2 cellular contexts compared by ENCODE assay signal in genomic region chr2:95392730-95393455, GRCh38.
TF ChIP-seq lines count a peak whose summit lies in the region.

No MANE protein-coding gene starts in this region.

TF ChIP-seq in GM23338, 12 proteins besides CTCF, POLR2A, EP300 and RAD21 (continued from another document):
- TF ChIP-seq STAT1 (IDR thresholded peaks at IDR 0.05; ENCODE audit: unreplicated experiment) = no peak
- TF ChIP-seq NANOG (IDR thresholded peaks at IDR 0.05; ENCODE audit: borderline replicate concordance) = no peak
- TF ChIP-seq POLR2AphosphoS5 (IDR thresholded peaks at IDR 0.05; ENCODE audit: low read depth) = no peak
- no peak for TF ChIP-seq JUNB (IDR thresholded peaks at IDR 0.05; ENCODE audit: unreplicated experiment)
- no peak for TF ChIP-seq ETS1 (IDR thresholded peaks at IDR 0.05)

TF ChIP-seq in liver, 16 proteins besides CTCF, POLR2A, EP300 and RAD21 (continued from another document):
- TF ChIP-seq YY1 (IDR thresholded peaks at IDR 0.05) = peak; percentile 57
- TF ChIP-seq FOXA2 (IDR thresholded peaks at IDR 0.05) = no peak
- peak; percentile 53 to 74 for TF ChIP-seq HNF4A (conservative IDR thresholded peaks at IDR 0.05)
- peak; percentile 23 for TF ChIP-seq SP1 (IDR thresholded peaks at IDR 0.05)
